Comparison of ENCODE assay signal across 8 cellular contexts in genomic region chr5:116574682-116575634, GRCh38. TPM values are rescaled to one million over a fixed set of nuclear protein-coding genes. Genes with fewer than 3 reads are reported as not detected.
DNase-seq lines count a peak whose midpoint lies in the region; ATAC-seq and TF ChIP-seq lines count a peak whose summit lies in the region.

TSS of gene SEMA6A (minus strand) at chr5:116574823. CDS start at chr5:116504944, 69,879 bp downstream.

- H3K9me3 ChIP-seq in muscle layer of duodenum (ENCODE audit: control insufficient read depth in 1 of 2, low read length in 2 of 2) (no peaks in the 10 kb centered on the region), stomach smooth muscle (ENCODE audit: control insufficient read depth in 2 of 2, low read length in 2 of 2) (no peaks in the 10 kb centered on the region)

- H3K4me1 Mint-ChIP-seq in CD14-positive monocyte: peaks cover 31% of the 10 kb centered on the region

- H3K27me3 ChIP-seq in muscle layer of duodenum (ENCODE audit: low read depth, low read length) (peaks cover 4% of the 10 kb centered on the region), stomach smooth muscle (ENCODE audit: control insufficient read depth in 1 of 2, insufficient read depth in 2 of 2, low read length in 2 of 2) (no peaks in the 10 kb centered on the region)

- H3K4me1 ChIP-seq in muscle layer of duodenum (ENCODE audit: control insufficient read depth in 1 of 2, insufficient read depth in 2 of 2, low read length in 2 of 2) (peaks cover 0 to 11% of the 10 kb centered on the region in 2 donors), stomach smooth muscle (ENCODE audit: control insufficient read depth, insufficient read depth, low read length) (peaks cover 19% of the 10 kb centered on the region)

- ATAC-seq in GM19035 (IDR thresholded peaks at IDR 0.05; ENCODE audit: unreplicated experiment): peak; percentile 59
- ATAC-seq in HG03175 (IDR thresholded peaks at IDR 0.05; ENCODE audit: unreplicated experiment): peak; percentile 53

- peaks cover 0 to 27% (median 8%) of the 10 kb centered on the region in 7 donors for H3K9me3 Mint-ChIP-seq in CD14-positive monocyte

- TF ChIP-seq CTCF in CD14-positive monocyte (IDR thresholded peaks at IDR 0.05): no peak
- TF ChIP-seq CTCF in fibroblast of mammary gland (conservative IDR thresholded peaks at IDR 0.05; ENCODE audit: control insufficient read depth, insufficient read depth, low read depth, low read length): no peak

- peak within 1 kb of the TSS; percentile 85 to 99 for H3K4me3 Mint-ChIP-seq in CD14-positive monocyte

- intact Hi-C loops in CD14-positive monocyte (cut with micrococcal nuclease): no loop called here

- H3K27ac ChIP-seq in muscle layer of duodenum (ENCODE audit: low read length): peak within 1 kb of the TSS; percentile 77
- H3K27ac ChIP-seq in stomach smooth muscle (ENCODE audit: low read length): peak within 1 kb of the TSS; percentile 78

- peak within 1 kb of the TSS; percentile 67 to 75 for H3K9ac ChIP-seq in stomach smooth muscle (ENCODE audit: low read length in 2 of 2)

- peaks cover 0 to 9% of the 10 kb centered on the region in 2 donors for H3K36me3 Mint-ChIP-seq in CD14-positive monocyte

- H3K36me3 ChIP-seq in muscle layer of duodenum (ENCODE audit: control insufficient read depth in 1 of 2, insufficient read depth in 2 of 2, low read length in 2 of 2): no peaks in the 10 kb centered on the region
- no peaks in the 10 kb centered on the region for H3K36me3 ChIP-seq in stomach smooth muscle (ENCODE audit: control insufficient read depth in 2 of 2, insufficient read depth in 2 of 2, low read length in 2 of 2)

- no peak within 1 kb of the TSS for H3K27ac Mint-ChIP-seq in CD14-positive monocyte

- DNase-seq in CD14-positive monocyte (ENCODE audit: low spot score): no peak
- peak; percentile 83 to 94 for DNase-seq in NCI-H446 (lab: John Stamatoyannopoulos, UW)
- peak; percentile 17 for DNase-seq in activated T-cell treated with anti-CD3 and anti-CD28 coated beads, Interleukin-2, amount 50 U/mL, for 1 hour
- DNase-seq in fibroblast of mammary gland (ENCODE audit: low read depth): peak; percentile 81

- H3K27me3 Mint-ChIP-seq in CD14-positive monocyte (ENCODE audit: low read depth in 3 of 3): peaks cover 89 to 97% (median 91%) of the 10 kb centered on the region in 3 donors

- H3K4me3 ChIP-seq in fibroblast of mammary gland (ENCODE audit: control insufficient read depth, low read depth, low read length) (peak within 1 kb of the TSS; percentile 57), muscle layer of duodenum (ENCODE audit: low read depth in 1 of 2, low read length in 2 of 2) (peak within 1 kb of the TSS; percentile 83 to 93), stomach smooth muscle (ENCODE audit: low read length in 2 of 2) (peak within 1 kb of the TSS; percentile 83 to 97)

RNA-seq across cellular contexts. Expression of gene SEMA6A, which starts in this region (rescaled TPM):
- polyA plus RNA-seq in CD14-positive monocyte: under 1 TPM in 1 of 2 donors, not detected in 1; 0.16 TPM
